In genomic region chr15:72758195-72758594, GRCh38 we compare ENCODE assay signal across 12 cellular contexts. TPM values are rescaled to one million over a fixed set of nuclear protein-coding genes. Genes with fewer than 3 reads are reported as not detected.
DNase-seq lines count a peak whose midpoint lies in the region; TF ChIP-seq lines count a peak whose summit lies in the region.
"Had no signal": no experiment of that assay in that cellular context is flagged by ENCODE, and none has a peak within 500 bp of the region (broad histone marks: within the 10 kb centered on the region; RNA-seq: fewer than 3 reads in every experiment).

No MANE protein-coding gene starts in this region.

- no peak overlapping the region for H3K4me3 Mint-ChIP-seq in glutamatergic neuron (ENCODE audit: unreplicated experiment)

- TF ChIP-seq CTCF in glutamatergic neuron (IDR thresholded peaks at IDR 0.05; ENCODE audit: partially characterized antibody, unreplicated experiment): no peak

- H3K27ac Mint-ChIP-seq in glutamatergic neuron (ENCODE audit: unreplicated experiment): no peak overlapping the region

- peaks cover 5% of the 10 kb centered on the region for H3K27me3 Mint-ChIP-seq in glutamatergic neuron (ENCODE audit: unreplicated experiment)

- DNase-seq in A172 (ENCODE audit: low spot score): peak; percentile 83
- peak; percentile 47 for DNase-seq in HK-2 (ENCODE audit: unreplicated experiment)
- DNase-seq in astrocyte of the hippocampus (ENCODE audit: low read depth, low spot score): peak; percentile 94
- DNase-seq in hepatic stellate cell (ENCODE audit: low spot score): peak; percentile 86
- no peak for DNase-seq in NCI-H2171 (lab: John Stamatoyannopoulos, UW)
- DNase-seq in NCI-H1436 (lab: John Stamatoyannopoulos, UW): no peak
- no peak for DNase-seq in anterior cingulate cortex (lab: John Stamatoyannopoulos, UW)
- no peak for DNase-seq in glutamatergic neuron
- DNase-seq: cortex of kidney, NCI-H69, nucleus accumbens, upper lobe of left lung had no signal

- peaks cover 1% of the 10 kb centered on the region for H3K9me3 Mint-ChIP-seq in glutamatergic neuron (ENCODE audit: unreplicated experiment)

- no peaks in the 10 kb centered on the region for H3K36me3 Mint-ChIP-seq in glutamatergic neuron (ENCODE audit: unreplicated experiment)

- no peaks in the 10 kb centered on the region for H3K4me1 Mint-ChIP-seq in glutamatergic neuron (ENCODE audit: low read depth, unreplicated experiment)

RNA-seq across cellular contexts. Expression of gene ADPGK, which starts 25.4 kb away (rescaled TPM):
- 69.7 and 70.8 TPM in 2 replicates for total RNA-seq in A172 (2014; rRNA removed; shearing (Covaris generic))
- total RNA-seq in glutamatergic neuron (ENCODE audit: unreplicated experiment): 33.5 TPM

Comparison
In these comparisons a context has a peak if more than half of its experiments do, and no peak if none do; other contexts are left out.
1. DNase-seq: peak in A172 (single experiment), HK-2 (single experiment), astrocyte of the hippocampus (single experiment) and hepatic stellate cell (single experiment); none in NCI-H2171 (single experiment), NCI-H1436 (single experiment), anterior cingulate cortex (0 of 58) and glutamatergic neuron (single experiment).